Comparison of ENCODE assay signal across 29 cellular contexts in the genomic region with DNA sequence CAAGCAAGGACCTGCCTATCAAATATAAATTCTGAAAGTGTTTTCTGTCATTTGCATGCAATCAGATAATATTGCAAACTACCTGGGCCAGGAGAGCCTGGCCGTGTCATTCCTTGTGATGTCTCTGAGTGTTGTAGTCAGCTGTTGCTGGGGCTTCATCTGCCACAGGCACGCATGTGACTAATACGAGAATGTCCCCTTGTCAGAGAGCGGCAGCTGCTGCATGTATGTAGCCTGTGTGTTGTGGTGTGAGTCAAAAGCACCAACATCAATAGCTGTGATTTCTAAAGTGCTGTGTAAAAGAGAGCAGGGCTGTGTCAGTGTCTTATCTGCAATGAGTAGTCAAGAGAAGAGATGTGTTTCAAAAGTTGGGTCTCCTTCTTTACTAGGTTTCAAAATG.
A peak's percentile ranks its signal among the peaks of the same experiment; 100 is the strongest.
DNase-seq lines count a peak whose midpoint lies in the region; ATAC-seq, FAIRE-seq and TF ChIP-seq lines count a peak whose summit lies in the region.
"Had no signal": no experiment of that assay in that cellular context is flagged by ENCODE, and none has a peak within 500 bp of the region (broad histone marks: within the 10 kb centered on the region; RNA-seq: fewer than 3 reads in every experiment).

No MANE protein-coding gene starts in this region.

- TF ChIP-seq EP300 in GM12878 (IDR thresholded peaks at IDR 0.05; ENCODE audit: borderline replicate concordance in 1 of 2, control insufficient read depth in 1 of 2, low read depth in 2 of 2, low read length in 2 of 2): no peak
- TF ChIP-seq EP300 in neural cell (conservative IDR thresholded peaks at IDR 0.05; ENCODE audit: poor library complexity, severe bottlenecking): peak; percentile 23
- TF ChIP-seq EP300 in ovary (IDR thresholded peaks at IDR 0.05): no peak

- WGBS in GM12878 (ENCODE audit: insufficient coverage, insufficient replicate concordance, low lambda C conversion rate, missing lambda C conversion rate): 30% methylated on average over 4 of the region's 4 CpGs
- 87 to 91% (median 87%) methylated on average over 4 of the region's 4 CpGs for WGBS in ovary, 3 donors

- DNase-seq in GM12865 (ENCODE audit: low read depth) (peak; percentile 2), LHCN-M2 (ENCODE audit: low read depth) (peak; percentile 25), GM12878 (ENCODE audit: low read depth, low spot score) (no peak), SHP77 (lab: John Stamatoyannopoulos, UW) (no peak), OCI-LY7 (ENCODE audit: low spot score) (no peak), ovary (no peak), GM12892 (ENCODE audit: insufficient read length) (no peak)
- DNase-seq: C1 segment of cervical spinal cord; CD4-positive, alpha-beta memory T cell; COR-L47; DMS53; Kasumi-1; MV-4-11; NCI-H1105; NCI-H1436 treated with DMSO at 0.1 percent for 48 hours; NCI-H187 treated with DMSO at 0.1 percent for 48 hours; NCI-H345; NCI-H82; NK-92 treated with Interleukin-12 subunit alpha and Interleukin-12 subunit beta, amount 100 ng/mL, for 24 hours; PC-9; Right ventricle myocardium superior; RPMI8226 had no signal

- no peaks in the 10 kb centered on the region for H4K20me1 ChIP-seq in GM12878 (ENCODE audit: control insufficient read depth, insufficient read depth)
- H4K20me1 ChIP-seq in neural cell (ENCODE audit: insufficient read depth): no peaks in the 10 kb centered on the region
- no peaks in the 10 kb centered on the region for H4K20me1 ChIP-seq in OCI-LY7 (ENCODE audit: insufficient read depth, low read length)

- H3K4me1 ChIP-seq in GM12878 (ENCODE audit: control insufficient read depth, insufficient read depth, low read length): no peaks in the 10 kb centered on the region
- H3K4me1 ChIP-seq in OCI-LY7 (ENCODE audit: insufficient read depth, low read length, poor library complexity, severe bottlenecking): no peaks in the 10 kb centered on the region
- no peaks in the 10 kb centered on the region for H3K4me1 ChIP-seq in ovary (ENCODE audit: insufficient read depth)

- H3K4me3 ChIP-seq in GM12865 (ENCODE audit: low read depth, low read length): no peak overlapping the region
- no peak overlapping the region for H3K4me3 ChIP-seq in GM12878
- no peak overlapping the region for H3K4me3 ChIP-seq in neural cell (ENCODE audit: low read length)
- no peak overlapping the region for H3K4me3 ChIP-seq in OCI-LY7 (ENCODE audit: low read depth, low read length, poor library complexity, severe bottlenecking)
- H3K4me3 ChIP-seq in ovary: no peak overlapping the region
- H3K4me3 ChIP-seq: PC-9 had no signal

- intact Hi-C loops in GM12878 (cut with micrococcal nuclease; ENCODE audit: unreplicated experiment): no loop called here
- intact Hi-C loops in OCI-LY7 (cut with micrococcal nuclease; ENCODE audit: unreplicated experiment): no loop called here
- intact Hi-C loops in ovary (cut with DNase I): no loop called here

- TF ChIP-seq POLR2A in GM12878 (IDR thresholded peaks at IDR 0.05; ENCODE audit: low read depth, low read length): no peak
- no peak for TF ChIP-seq POLR2A in ovary (IDR thresholded peaks at IDR 0.05)
- no peak for TF ChIP-seq POLR2A in GM12892 (IDR thresholded peaks at IDR 0.05; ENCODE audit: low read depth, low read length)

- RAD21 ChIA-PET in GM12878 (lab: Charles Lee; ENCODE audit: unreplicated experiment): no interaction called here

- ATAC-seq in GM12878: peak; percentile 49
- ATAC-seq: HCT116, HepG2 had no signal

- no peak overlapping the region for H3K27ac ChIP-seq in GM12878 (ENCODE audit: control insufficient read depth, insufficient read depth)
- H3K27ac ChIP-seq in neural cell (ENCODE audit: low read length): no peak overlapping the region
- H3K27ac ChIP-seq in OCI-LY7 (ENCODE audit: low read depth, low read length, poor library complexity, severe bottlenecking): no peak overlapping the region
- no peak overlapping the region for H3K27ac ChIP-seq in ovary
- H3K27ac ChIP-seq: PC-9 had no signal

- SMC1A ChIA-PET in GM12878 (lab: Charles Lee; ENCODE audit: uncharacterized antibody, unreplicated experiment): no interaction called here

- FAIRE-seq in GM12878 (lab: Jason Lieb, UNC) (no peak), GM12892 (lab: Jason Lieb, UNC) (no peak)
- FAIRE-seq: G401.6, GM12891, GM19239, H1, HepG2 had no signal

- no peaks in the 10 kb centered on the region for H3K79me2 ChIP-seq in GM12878 (ENCODE audit: control insufficient read depth, insufficient read depth, low read length)
- no peaks in the 10 kb centered on the region for H3K79me2 ChIP-seq in neural cell (replicated peaks; ENCODE audit: insufficient read depth, low read length)
- no peaks in the 10 kb centered on the region for H3K79me2 ChIP-seq in OCI-LY7 (ENCODE audit: insufficient read depth, low read depth, low read length)

- H3K27me3 ChIP-seq in GM12878 (replicated peaks in 1 of 2; ENCODE audit: control insufficient read depth in 2 of 2, insufficient read depth in 2 of 2, low read length in 1 of 2) (no peaks in the 10 kb centered on the region), neural cell (ENCODE audit: insufficient read depth, low read depth, low read length) (no peaks in the 10 kb centered on the region), ovary (peaks cover 2% of the 10 kb centered on the region)

- TF ChIP-seq RAD21 in GM12878 (IDR thresholded peaks at IDR 0.05; ENCODE audit: insufficient read depth, low read depth, low read length) (no peak), neural cell (conservative IDR thresholded peaks at IDR 0.05) (no peak)

- H3F3A ChIP-seq in neural cell (ENCODE audit: insufficient read depth, low read length, poor library complexity, severe bottlenecking): no peaks in the 10 kb centered on the region

- H2AFZ ChIP-seq in GM12878 (ENCODE audit: control insufficient read depth, low read depth, low read length) (no peak overlapping the region), neural cell (ENCODE audit: low read depth, low read length) (no peak overlapping the region), OCI-LY7 (ENCODE audit: low read length) (no peak overlapping the region)
- H2AFZ ChIP-seq: PC-9 had no signal

- H3K9me2 ChIP-seq in neural cell (ENCODE audit: insufficient read depth, low read length) (no peaks in the 10 kb centered on the region), OCI-LY7 (ENCODE audit: insufficient read depth, low read length) (no peaks in the 10 kb centered on the region)

- TF ChIP-seq CTCF in GM12865 (IDR thresholded peaks at IDR 0.05; ENCODE audit: insufficient read depth, low read depth, low read length, missing control alignments) (no peak), GM12878 (IDR thresholded peaks at IDR 0.05 in 2 of 3, conservative IDR thresholded peaks at IDR 0.05 in 1 of 3; ENCODE audit: control insufficient read depth in 2 of 3, extremely low read depth in 1 of 3, insufficient read depth in 1 of 3, low read depth in 3 of 3, low read length in 3 of 3) (no peak), neural cell (IDR thresholded peaks at IDR 0.05; ENCODE audit: poor library complexity, severe bottlenecking) (no peak), OCI-LY7 (conservative IDR thresholded peaks at IDR 0.05; ENCODE audit: low read length) (no peak), ovary (IDR thresholded peaks at IDR 0.05) (no peak)

- H3K9me3 ChIP-seq in GM12878 (replicated peaks; ENCODE audit: control insufficient read depth, insufficient read depth, low read length) (no peaks in the 10 kb centered on the region), neural cell (ENCODE audit: low read length) (no peaks in the 10 kb centered on the region), OCI-LY7 (ENCODE audit: low read length) (no peaks in the 10 kb centered on the region), ovary (no peaks in the 10 kb centered on the region)

- no TSS peak for BruUV-seq in GM12878 (replicated peaks; lab: Mats Ljungman, UMichigan)
- no TSS peak for BruUV-seq in OCI-LY7 (replicated peaks; lab: Mats Ljungman, UMichigan)

- H3K4me2 ChIP-seq in GM12878 (ENCODE audit: control insufficient read depth, insufficient read depth) (no peak overlapping the region), neural cell (ENCODE audit: low read length) (no peak overlapping the region), OCI-LY7 (ENCODE audit: low read length) (no peak overlapping the region)
- H3K4me2 ChIP-seq: PC-9 had no signal

- POLR2A ChIA-PET in GM12878 (lab: Charles Lee) (no interaction called here), OCI-LY7 (lab: Charles Lee) (no interaction called here)

- CTCF ChIA-PET in GM12878 (lab: Yijun Ruan, JAX): no interaction called here
- CTCF ChIA-PET in OCI-LY7 (lab: Charles Lee; ENCODE audit: unreplicated experiment): no interaction called here

- H3K36me3 ChIP-seq in GM12878 (ENCODE audit: control insufficient read depth in 2 of 2, insufficient read depth in 2 of 2, low read length in 1 of 2) (no peaks in the 10 kb centered on the region), neural cell (ENCODE audit: insufficient read depth, low read length) (no peaks in the 10 kb centered on the region), OCI-LY7 (ENCODE audit: insufficient read depth, low read length) (no peaks in the 10 kb centered on the region), ovary (no peaks in the 10 kb centered on the region)

- H3K9ac ChIP-seq in GM12878 (ENCODE audit: control insufficient read depth, insufficient read depth, low read length) (no peak overlapping the region), neural cell (ENCODE audit: low read length) (no peak overlapping the region)

- in situ Hi-C loops in GM12878 (cut with MboI): no loop called here

TF ChIP-seq in GM12878, 131 proteins besides CTCF, POLR2A, EP300 and RAD21:
- no peak for TF ChIP-seq TCF3 (IDR thresholded peaks at IDR 0.05; ENCODE audit: borderline replicate concordance, insufficient read depth, low read depth, low read length)
- no peak for TF ChIP-seq RB1 (IDR thresholded peaks at IDR 0.05; ENCODE audit: borderline replicate concordance)
- TF ChIP-seq PML (IDR thresholded peaks at IDR 0.05; ENCODE audit: low read length): no peak

TF ChIP-seq in neural cell, 6 proteins besides CTCF, POLR2A, EP300 and RAD21:
- TF ChIP-seq SMC3 (conservative IDR thresholded peaks at IDR 0.05; ENCODE audit: poor library complexity): no peak
- peak; percentile 41 for TF ChIP-seq POLR2AphosphoS5 (IDR thresholded peaks at IDR 0.05)

Comparison
In these comparisons a context has a peak if more than half of its experiments do, and no peak if none do; other contexts are left out.
1. DNase-seq: peak in GM12865 (single experiment) and LHCN-M2 (single experiment); none in GM12878 (single experiment), SHP77 (0 of 2), OCI-LY7 (single experiment), ovary (0 of 5) and GM12892 (single experiment).